Comparison of ENCODE assay signal across 11 cellular contexts in the genomic region with DNA sequence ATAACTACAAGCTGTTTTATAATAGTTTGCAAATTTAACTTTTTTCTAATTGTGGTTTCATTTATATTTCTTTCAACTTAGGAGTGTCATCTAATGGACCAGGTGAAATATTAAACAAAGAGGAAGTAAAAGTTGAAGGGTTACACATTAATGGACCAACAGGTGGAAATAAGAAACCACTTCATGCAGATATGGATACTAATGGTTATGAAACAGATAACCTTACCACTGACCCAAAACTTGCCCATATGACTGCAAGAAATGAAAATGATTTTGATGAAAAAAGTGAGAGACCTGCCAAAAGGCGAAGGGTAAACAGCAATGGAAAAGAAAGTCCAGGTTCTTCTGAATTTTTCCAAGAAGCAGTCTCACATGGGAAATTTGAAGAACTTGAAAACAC. TPM values are rescaled to one million over a fixed set of nuclear protein-coding genes. Genes with fewer than 3 reads are reported as not detected.
DNase-seq lines count a peak whose midpoint lies in the region; ATAC-seq and TF ChIP-seq lines count a peak whose summit lies in the region.
"Had no signal": no experiment of that assay in that cellular context is flagged by ENCODE, and none has a peak within 500 bp of the region (broad histone marks: within the 10 kb centered on the region; RNA-seq: fewer than 3 reads in every experiment).

No MANE protein-coding gene starts in this region.

- peaks cover 37% of the 10 kb centered on the region for H3K4me1 Mint-ChIP-seq in activated naive CD8-positive, alpha-beta T cell treated with anti-CD3 and anti-CD28 coated beads for 36 hours

- peak overlapping the region; percentile 47 for H3K27ac Mint-ChIP-seq in activated naive CD8-positive, alpha-beta T cell treated with anti-CD3 and anti-CD28 coated beads for 36 hours

- no peak overlapping the region for H3K4me3 Mint-ChIP-seq in activated naive CD8-positive, alpha-beta T cell treated with anti-CD3 and anti-CD28 coated beads for 36 hours

- DNase-seq in GM12865 (ENCODE audit: low read depth) (peak; percentile 60), NCI-H187 (lab: John Stamatoyannopoulos, UW) (no peak), RKO (ENCODE audit: low spot score) (no peak), NCI-H1417 (lab: John Stamatoyannopoulos, UW) (no peak), AML-193 (lab: John Stamatoyannopoulos, UW) (no peak)
- no peak for DNase-seq in activated naive CD8-positive, alpha-beta T cell treated with anti-CD3 and anti-CD28 coated beads for 36 hours
- DNase-seq: DMS153, dorsolateral prefrontal cortex, NCI-H510A treated with DMSO at 0.1 percent for 48 hours had no signal

- peaks cover 50% of the 10 kb centered on the region for H3K36me3 Mint-ChIP-seq in activated naive CD8-positive, alpha-beta T cell treated with anti-CD3 and anti-CD28 coated beads for 36 hours

- no peaks in the 10 kb centered on the region for H3K9me3 Mint-ChIP-seq in activated naive CD8-positive, alpha-beta T cell treated with anti-CD3 and anti-CD28 coated beads for 36 hours

- TF ChIP-seq CTCF in GM12865 (IDR thresholded peaks at IDR 0.05; ENCODE audit: insufficient read depth, low read depth, low read length, missing control alignments) = no peak

- no peaks in the 10 kb centered on the region for H3K27me3 Mint-ChIP-seq in activated naive CD8-positive, alpha-beta T cell treated with anti-CD3 and anti-CD28 coated beads for 36 hours

- no peak overlapping the region for H3K4me3 ChIP-seq in GM12865 (ENCODE audit: low read depth, low read length)
- H3K4me3 ChIP-seq: dorsolateral prefrontal cortex had no signal

- peak; percentile 79 for ATAC-seq in GM19452 (IDR thresholded peaks at IDR 0.05; ENCODE audit: unreplicated experiment)
- ATAC-seq in HG03060 (IDR thresholded peaks at IDR 0.05; ENCODE audit: low read depth, unreplicated experiment) = peak; percentile 95

RNA-seq across cellular contexts. Expression of a gene that starts 59.7 kb away (rescaled TPM):
- total RNA-seq in activated naive CD8-positive, alpha-beta T cell treated with anti-CD3 and anti-CD28 coated beads for 36 hours = 10 to 100 TPM; 52.8 to 52.9 TPM

RNA-seq across cellular contexts. Expression of a gene that starts 59.8 kb away (rescaled TPM):
- 1 to 10 TPM; 1.2 to 1.4 TPM for total RNA-seq in activated naive CD8-positive, alpha-beta T cell treated with anti-CD3 and anti-CD28 coated beads for 36 hours
